In the genomic region with DNA sequence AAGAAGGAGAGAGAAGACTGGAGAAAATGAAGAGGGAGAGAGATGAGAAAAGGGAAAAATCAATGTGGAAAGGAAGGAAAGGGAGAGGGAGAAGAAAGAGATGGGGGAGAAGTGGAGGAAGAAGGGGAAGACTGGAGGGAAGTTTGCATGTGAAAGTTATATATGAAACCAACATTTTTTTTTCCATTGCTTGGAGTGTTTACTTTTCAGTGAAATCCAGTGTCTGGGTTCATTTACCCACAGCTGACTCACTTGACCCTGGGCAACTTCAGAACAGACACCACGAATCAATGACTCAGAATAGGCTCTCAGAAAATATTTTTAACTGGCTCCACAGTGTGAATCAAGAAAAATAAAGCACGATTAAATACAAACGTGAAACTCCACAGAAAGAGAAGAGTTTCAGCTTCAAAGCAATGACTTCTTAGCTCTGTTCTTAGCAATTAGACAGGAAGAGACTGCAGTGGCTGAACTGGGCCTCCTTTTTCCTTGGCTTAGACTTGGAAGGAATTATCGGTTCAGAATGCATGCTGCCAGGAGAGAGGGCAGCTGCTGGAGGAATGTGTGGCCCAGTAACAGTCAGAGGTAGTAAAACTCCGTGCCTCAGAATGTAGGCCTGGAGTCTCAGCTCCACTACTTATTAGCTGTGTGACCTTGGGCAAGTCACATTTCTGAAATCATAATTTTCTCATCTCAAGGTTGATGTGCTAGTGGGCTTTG, we compare ENCODE assay signal across 8 cellular contexts.
DNase-seq lines count a peak whose midpoint lies in the region; ATAC-seq lines count a peak whose summit lies in the region.

No MANE protein-coding gene starts in this region.

- peak; percentile 13 for DNase-seq in stimulated activated CD4-positive, alpha-beta T cell treated with anti-CD3 and anti-CD28 coated beads, Interleukin-1b, Interleukin-23, amount 100 ng/mL, for 48 hours
- no peak for DNase-seq in stimulated activated CD4-positive, alpha-beta T cell treated with anti-CD3 and anti-CD28 coated beads, Interleukin-4, amount 100 ng/mL, for 1 hour
- DNase-seq in amniotic stem cell (lab: John Stamatoyannopoulos, UW) = peak; percentile 77
- no peak for DNase-seq in left lobe of liver (ENCODE audit: low spot score)
- no peak for DNase-seq in cerebellum (ENCODE audit: low spot score)
- DNase-seq in anterior cingulate cortex (lab: John Stamatoyannopoulos, UW) = no peak
- no peak for DNase-seq in activated naive CD4-positive, alpha-beta T cell treated with anti-CD3 and anti-CD28 coated beads, Interleukin-2, amount 10 ng/mL, durations not matched to agents 7 days and 5 days

- no peaks in the 10 kb centered on the region for H3K9me3 Mint-ChIP-seq in activated naive CD4-positive, alpha-beta T cell treated with anti-CD3 and anti-CD28 coated beads, Interleukin-2, amount 10 ng/mL, durations not matched to agents 7 days and 5 days

- H3K27ac Mint-ChIP-seq in activated naive CD4-positive, alpha-beta T cell treated with anti-CD3 and anti-CD28 coated beads, Interleukin-2, amount 10 ng/mL, durations not matched to agents 7 days and 5 days = no peak overlapping the region

- H3K4me3 Mint-ChIP-seq in activated naive CD4-positive, alpha-beta T cell treated with anti-CD3 and anti-CD28 coated beads, Interleukin-2, amount 10 ng/mL, durations not matched to agents 7 days and 5 days = no peak overlapping the region

- CTCF ChIA-PET in activated naive CD4-positive, alpha-beta T cell treated with anti-CD3 and anti-CD28 coated beads, Interleukin-2, amount 10 ng/mL, durations not matched to agents 7 days and 5 days (lab: Charles Lee) = no interaction called here

- peaks cover 13% of the 10 kb centered on the region for H3K27me3 Mint-ChIP-seq in activated naive CD4-positive, alpha-beta T cell treated with anti-CD3 and anti-CD28 coated beads, Interleukin-2, amount 10 ng/mL, durations not matched to agents 7 days and 5 days

- no peaks in the 10 kb centered on the region for H3K4me1 Mint-ChIP-seq in activated naive CD4-positive, alpha-beta T cell treated with anti-CD3 and anti-CD28 coated beads, Interleukin-2, amount 10 ng/mL, durations not matched to agents 7 days and 5 days

- peak; percentile 21 for ATAC-seq in left lobe of liver
- no peak for ATAC-seq in GM21825 (IDR thresholded peaks at IDR 0.05; ENCODE audit: unreplicated experiment)

- H3K36me3 Mint-ChIP-seq in activated naive CD4-positive, alpha-beta T cell treated with anti-CD3 and anti-CD28 coated beads, Interleukin-2, amount 10 ng/mL, durations not matched to agents 7 days and 5 days = no peaks in the 10 kb centered on the region

Comparison
In these comparisons a context has a peak if more than half of its experiments do, and no peak if none do; other contexts are left out.
1. DNase-seq: peak in stimulated activated CD4-positive, alpha-beta T cell treated with anti-CD3 and anti-CD28 coated beads, Interleukin-1b, Interleukin-23, amount 100 ng/mL, for 48 hours (single experiment) and amniotic stem cell (single experiment); none in stimulated activated CD4-positive, alpha-beta T cell treated with anti-CD3 and anti-CD28 coated beads, Interleukin-4, amount 100 ng/mL, for 1 hour (single experiment), left lobe of liver (single experiment), cerebellum (single experiment), anterior cingulate cortex (0 of 58) and activated naive CD4-positive, alpha-beta T cell treated with anti-CD3 and anti-CD28 coated beads, Interleukin-2, amount 10 ng/mL, durations not matched to agents 7 days and 5 days (single experiment).